ENCODE assay signal across 1 cellular context in genomic region chr1:25610822-25611630, GRCh38.
TF ChIP-seq lines count a peak whose summit lies in the region.

No MANE protein-coding gene starts in this region.

TF ChIP-seq in IMR-90, 13 proteins besides CTCF, POLR2A, EP300 and RAD21:
- TF ChIP-seq CEBPB (IDR thresholded peaks at IDR 0.05; ENCODE audit: low read depth, low read length) (no peak), SMC3 (IDR thresholded peaks at IDR 0.05; ENCODE audit: low read depth, low read length) (peak; percentile 57)
